Comparison of ENCODE assay signal across 27 cellular contexts in the genomic region with DNA sequence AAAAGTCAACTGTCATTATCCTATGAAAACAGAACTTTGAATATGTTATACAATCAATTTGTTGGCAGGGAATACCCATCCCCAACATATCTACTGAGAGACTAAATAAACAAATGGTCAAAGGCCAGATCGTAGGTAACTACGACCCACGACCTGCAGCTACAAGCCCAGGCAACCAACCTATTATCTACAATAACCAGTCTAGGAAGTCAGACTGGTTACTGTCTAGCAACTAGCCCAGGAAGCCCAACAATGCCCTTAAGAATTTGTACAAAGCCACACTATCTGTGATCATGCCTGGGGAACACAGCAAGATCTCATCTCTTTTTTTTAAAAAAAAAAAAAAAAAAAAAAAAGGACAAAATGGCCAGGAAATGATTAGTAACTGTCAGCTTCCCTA.
"Had no signal": no experiment of that assay in that cellular context is flagged by ENCODE, and none has a peak within 500 bp of the region (broad histone marks: within the 10 kb centered on the region; RNA-seq: fewer than 3 reads in every experiment).

No MANE protein-coding gene starts in this region.

- H3K36me3 ChIP-seq: brain microvascular endothelial cell, cardiac muscle cell, SJCRH30 had no signal

- ATAC-seq: activated CD4-positive, alpha-beta T cell treated with anti-CD3 and anti-CD28 coated beads for 36 hours; activated CD4-positive, CD25-positive, alpha-beta regulatory T cell treated with anti-CD3 and anti-CD28 coated beads, Interleukin-2, amount 50 U/mL, for 24 hours; activated T-cell treated with anti-CD3 and anti-CD28 coated beads, Interleukin-2, amount 50 U/mL, for 4 hours; K562; Panc1 had no signal

- H3K4me3 ChIP-seq: cardiac muscle cell, K562, SJCRH30, SK-N-MC had no signal

- H3K27me3 ChIP-seq: brain microvascular endothelial cell, cardiac muscle cell, SJCRH30 had no signal

- FAIRE-seq: K562, TTC549 had no signal

- DNase-seq: activated CD4-positive, alpha-beta memory T cell treated with anti-CD3 and anti-CD28 coated beads for 36 hours; activated CD4-positive, alpha-beta T cell treated with anti-CD3 and anti-CD28 coated beads for 36 hours; activated CD4-positive, alpha-beta T cell treated with anti-CD3 and anti-CD28 coated beads, Interleukin-2, amount 50 U/mL, for 1 hour; activated CD8-positive, alpha-beta memory T cell treated with anti-CD3 and anti-CD28 coated beads, Interleukin-2, amount 50 U/mL, for 4 hours; activated gamma-delta T cell treated with Interleukin-2 at 50 U/mL for 16 hours; activated naive CD4-positive, alpha-beta T cell treated with anti-CD3 and anti-CD28 coated beads for 36 hours; activated naive CD8-positive, alpha-beta T cell treated with anti-CD3 and anti-CD28 coated beads for 36 hours; activated T-cell treated with anti-CD3 and anti-CD28 coated beads for 4 hours; activated T-cell treated with anti-CD3 and anti-CD28 coated beads, Interleukin-2, amount 50 U/mL, for 4 hours; amniotic stem cell; aorta; brain microvascular endothelial cell; NCI-H1105; NCI-H1417 treated with DMSO at 0.1 percent for 48 hours; NCI-H187 treated with DMSO at 0.1 percent for 48 hours; NCI-H2081; NCI-H446; NCI-H510A treated with DMSO at 0.1 percent for 48 hours; NCI-H526 treated with DMSO at 0.1 percent for 48 hours; SHP77; SJCRH30 had no signal

- H3K9me3 ChIP-seq: SJCRH30 had no signal

- H3K27ac ChIP-seq: brain microvascular endothelial cell, cardiac muscle cell, SJCRH30, SK-N-MC had no signal
